26 cellular contexts compared by ENCODE assay signal in genomic region chr17:28187931-28188330, GRCh38.
DNase-seq lines count a peak whose midpoint lies in the region; ATAC-seq, FAIRE-seq and TF ChIP-seq lines count a peak whose summit lies in the region.
"Had no signal": no experiment of that assay in that cellular context is flagged by ENCODE, and none has a peak within 500 bp of the region (broad histone marks: within the 10 kb centered on the region; RNA-seq: fewer than 3 reads in every experiment).

No MANE protein-coding gene starts in this region.

- H3K4me1 ChIP-seq in body of pancreas (peaks cover 30% of the 10 kb centered on the region), pancreas (peaks cover 6 to 10% (median 9%) of the 10 kb centered on the region in 3 donors), testis (peaks cover 5% of the 10 kb centered on the region), Caco-2 (peaks cover 22% of the 10 kb centered on the region)
- H3K4me1 ChIP-seq: BE2C, BLaER1 had no signal

- peaks cover 17% of the 10 kb centered on the region for H3K4me1 Mint-ChIP-seq in Caco-2 (ENCODE audit: low read depth, unreplicated experiment)
- H3K4me1 Mint-ChIP-seq: CD4-positive, alpha-beta memory T cell; CD8-positive, alpha-beta memory T cell had no signal

- no peak overlapping the region for H3K4me3 Mint-ChIP-seq in Caco-2 (ENCODE audit: unreplicated experiment)
- H3K4me3 Mint-ChIP-seq: CD14-positive monocyte; CD4-positive, alpha-beta memory T cell; CD4-positive, CD25-positive, alpha-beta regulatory T cell; CD8-positive, alpha-beta memory T cell had no signal

- CTCF ChIA-PET in Caco-2 (lab: Charles Lee): interaction anchor here (0.5 to 0.9 kb wide), 2 partner anchors 64 to 588 kb away, joined by 3 read pairs; no protein-coding TSS in a partner anchor

- ATAC-seq in body of pancreas: peak; percentile 27
- peak; percentile 36 for ATAC-seq in esophagus mucosa
- peak in 3 of 4 donors; percentile 20 to 49 (median 39) for ATAC-seq in pancreas
- ATAC-seq in activated naive CD4-positive, alpha-beta T cell treated with anti-CD3 and anti-CD28 coated beads, Interleukin-2, amount 50 U/mL, for 72 hours: no peak

- H3K36me3 ChIP-seq in body of pancreas (replicated peaks in 1 of 2; ENCODE audit: insufficient read depth in 1 of 2, low read depth in 2 of 2) (no peaks in the 10 kb centered on the region), pancreas (no peaks in the 10 kb centered on the region), testis (ENCODE audit: low read depth, missing control alignments) (no peaks in the 10 kb centered on the region), Caco-2 (ENCODE audit: control insufficient read depth, insufficient read depth, low read length) (peaks cover 1% of the 10 kb centered on the region)
- H3K36me3 ChIP-seq: BE2C had no signal

- intact Hi-C loops in body of pancreas (cut with DNase I) (no loop called here), pancreas (cut with DNase I) (no loop called here), testis (cut with DNase I; ENCODE audit: low total_unique reads) (no loop called here), Caco-2 (cut with micrococcal nuclease; ENCODE audit: unreplicated experiment) (loop anchor here (10.0 kb wide), 2 partner anchors 143 to 303 kb away; partner anchors contain the start of gene NLK)

- POLR2A ChIA-PET in Caco-2 (lab: Charles Lee): interaction anchor here (1.2 kb wide), 1 partner anchor 21 kb away, joined by 4 read pairs; no protein-coding TSS in a partner anchor

- no peak for TF ChIP-seq CTCF in body of pancreas (IDR thresholded peaks at IDR 0.05)
- no peak for TF ChIP-seq CTCF in pancreas (IDR thresholded peaks at IDR 0.05)
- TF ChIP-seq CTCF in testis (IDR thresholded peaks at IDR 0.05): no peak
- no peak for TF ChIP-seq CTCF in Caco-2 (IDR thresholded peaks at IDR 0.05; ENCODE audit: insufficient read depth in 1 of 2, low read depth in 1 of 2, low read length in 1 of 2, severe bottlenecking in 1 of 2, unreplicated experiment in 1 of 2)

- no peaks in the 10 kb centered on the region for H3K27me3 Mint-ChIP-seq in Caco-2 (ENCODE audit: insufficient read depth, unreplicated experiment)
- H3K27me3 Mint-ChIP-seq: CD4-positive, alpha-beta memory T cell; CD4-positive, CD25-positive, alpha-beta regulatory T cell; CD8-positive, alpha-beta memory T cell had no signal

- peaks cover 49% of the 10 kb centered on the region for H3K36me3 Mint-ChIP-seq in Caco-2 (ENCODE audit: insufficient read depth, unreplicated experiment)
- H3K36me3 Mint-ChIP-seq in activated naive CD4-positive, alpha-beta T cell treated with anti-CD3 and anti-CD28 coated beads, Interleukin-2, amount 50 U/mL, for 72 hours: peaks cover 9 to 15% of the 10 kb centered on the region in 2 donors

- no peak for FAIRE-seq in pancreas (lab: Jason Lieb, UNC)
- FAIRE-seq: A204.1, D721Med, G401.6, GM12891, GM19239 had no signal

- H3K27me3 ChIP-seq in body of pancreas (no peaks in the 10 kb centered on the region), pancreas (no peaks in the 10 kb centered on the region), testis (no peaks in the 10 kb centered on the region), Caco-2 (replicated peaks; ENCODE audit: control insufficient read depth, insufficient read depth, low read length) (no peaks in the 10 kb centered on the region)
- H3K27me3 ChIP-seq: BE2C, BLaER1 had no signal

- TF ChIP-seq POLR2A in body of pancreas (IDR thresholded peaks at IDR 0.05) (no peak), testis (IDR thresholded peaks at IDR 0.05) (no peak)

- no peak overlapping the region for H3K4me3 ChIP-seq in body of pancreas
- no peak overlapping the region for H3K4me3 ChIP-seq in pancreas
- H3K4me3 ChIP-seq in testis: no peak overlapping the region
- no peak overlapping the region for H3K4me3 ChIP-seq in Caco-2 (ENCODE audit: low read depth, low read length)
- H3K4me3 ChIP-seq: BLaER1 had no signal

- WGBS in body of pancreas, 2 donors: 42 to 45% methylated on average over 2 of the region's 2 CpGs
- WGBS in pancreas, 2 donors: 43 to 46% methylated on average over 2 of the region's 2 CpGs
- WGBS in testis, 2 donors: 50 to 63% methylated on average over 2 of the region's 2 CpGs

- H3K27ac ChIP-seq in body of pancreas: no peak overlapping the region
- no peak overlapping the region for H3K27ac ChIP-seq in pancreas
- H3K27ac ChIP-seq in testis: no peak overlapping the region
- H3K27ac ChIP-seq: BLaER1 had no signal

- H3K27ac Mint-ChIP-seq in Caco-2 (ENCODE audit: unreplicated experiment): no peak overlapping the region
- no peak overlapping the region for H3K27ac Mint-ChIP-seq in activated naive CD4-positive, alpha-beta T cell treated with anti-CD3 and anti-CD28 coated beads, Interleukin-2, amount 50 U/mL, for 72 hours
- H3K27ac Mint-ChIP-seq: CD4-positive, CD25-positive, alpha-beta regulatory T cell had no signal

- BruUV-seq in Caco-2 (replicated peaks; lab: Mats Ljungman, UMichigan): no TSS peak

- H3K9me3 ChIP-seq in body of pancreas: no peaks in the 10 kb centered on the region
- H3K9me3 ChIP-seq in pancreas: no peaks in the 10 kb centered on the region
- H3K9me3 ChIP-seq in testis: no peaks in the 10 kb centered on the region
- 0 out of 2 replicates have a peak, but pooled peaks cover 6% of the 10 kb centered on the region for H3K9me3 ChIP-seq in Caco-2
- H3K9me3 ChIP-seq: BE2C had no signal

- H3K9me3 Mint-ChIP-seq in Caco-2 (ENCODE audit: unreplicated experiment): no peaks in the 10 kb centered on the region
- H3K9me3 Mint-ChIP-seq in activated naive CD4-positive, alpha-beta T cell treated with anti-CD3 and anti-CD28 coated beads, Interleukin-2, amount 50 U/mL, for 72 hours: no peaks in the 10 kb centered on the region
- H3K9me3 Mint-ChIP-seq: CD4-positive, CD25-positive, alpha-beta regulatory T cell; CD8-positive, alpha-beta memory T cell had no signal

- DNase-seq in body of pancreas (no peak), pancreas (no peak), testis (peak; percentile 63), Caco-2 (no peak)
- no peak for DNase-seq in stimulated activated CD4-positive, alpha-beta T cell treated with anti-CD3 and anti-CD28 coated beads, Interleukin-4, amount 100 ng/mL, for 1 hour
- DNase-seq in activated CD4-positive, alpha-beta T cell treated with anti-CD3 and anti-CD28 coated beads for 4 hours: no peak
- no peak for DNase-seq in activated naive CD4-positive, alpha-beta T cell treated with anti-CD3 and anti-CD28 coated beads, Interleukin-2, amount 50 U/mL, for 72 hours (ENCODE audit: low spot score in 2 of 2)
- DNase-seq: 8988T; ACHN; BE2C; C1 segment of cervical spinal cord; Calu3; CD4-positive, alpha-beta memory T cell; CD4-positive, CD25-positive, alpha-beta regulatory T cell; CD8-positive, alpha-beta memory T cell; COR-L47; DMS79 treated with DMSO at 0.1 percent for 48 hours; GF-D8 had no signal

Comparison
In these comparisons a context has a peak if more than half of its experiments do, and no peak if none do; other contexts are left out.
1. ATAC-seq: peak in body of pancreas (single experiment), esophagus mucosa (single experiment) and pancreas (3 of 4); none in activated naive CD4-positive, alpha-beta T cell treated with anti-CD3 and anti-CD28 coated beads, Interleukin-2, amount 50 U/mL, for 72 hours (0 of 2).